Comparison of ENCODE assay signal across 21 cellular contexts in the genomic region with DNA sequence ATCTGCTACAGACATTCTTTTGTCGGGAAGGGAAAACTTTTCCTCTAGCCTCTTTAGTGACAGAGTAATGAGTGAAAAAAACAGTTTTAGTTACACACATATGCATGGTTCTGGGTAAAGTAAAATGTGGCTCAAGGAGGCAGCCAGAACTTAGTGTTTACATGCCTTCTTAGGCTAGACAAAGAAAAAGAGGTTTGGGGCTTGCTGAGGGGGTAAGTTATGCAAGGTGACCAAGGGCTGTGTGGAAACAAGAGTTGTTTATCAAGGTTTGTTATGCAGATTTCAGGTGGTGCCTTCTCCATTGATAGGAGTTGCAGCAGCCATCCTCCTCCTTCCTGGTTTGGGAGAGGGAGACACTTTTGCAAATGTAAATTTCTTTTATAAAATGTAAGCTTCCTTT.
"Had no signal": no experiment of that assay in that cellular context is flagged by ENCODE, and none has a peak within 500 bp of the region (broad histone marks: within the 10 kb centered on the region; RNA-seq: fewer than 3 reads in every experiment).

No MANE protein-coding gene starts in this region.

- H3K27ac Mint-ChIP-seq: activated CD8-positive, alpha-beta T cell treated with anti-CD3 and anti-CD28 coated beads, Interleukin-2, amount 10 ng/mL, durations not matched to agents 7 days and 5 days; activated naive CD8-positive, alpha-beta T cell treated with anti-CD3 and anti-CD28 coated beads, Interleukin-2, amount 50 U/mL, for 24 hours; activated T-helper 1 cell treated with anti-CD3 and anti-CD28 coated beads, Interleukin-12 subunit alpha, Interleukin-12 subunit beta, Interleukin-2, Interleukin-4 antibody, amounts not matched to agents 30 ng/mL and 10 ng/mL and 1 ng/mL, durations not matched to agents 14 hours and 24 hours and 36 hours; dendritic cell treated with granulocyte-macrophage colony-stimulating factor and Interleukin-4, amounts not matched to agents 40 ng/mL and 50 ng/mL, for 4 days; natural killer cell treated with Interleukin-12 subunit alpha and Interleukin-12 subunit beta and Interleukin-15 and Interleukin-18, amount 100 ng/mL, for 72 hours had no signal

- ATAC-seq: activated CD8-positive, alpha-beta T cell treated with anti-CD3 and anti-CD28 coated beads, Interleukin-2, amount 10 ng/mL, durations not matched to agents 7 days and 5 days; activated naive CD8-positive, alpha-beta T cell treated with anti-CD3 and anti-CD28 coated beads, Interleukin-2, amount 50 U/mL, for 24 hours; body of pancreas; foreskin keratinocyte; natural killer cell treated with Interleukin-12 subunit alpha and Interleukin-12 subunit beta and Interleukin-15 and Interleukin-18, amount 100 ng/mL, for 72 hours; pancreas; psoas muscle; stimulated activated naive CD8-positive, alpha-beta T cell treated with anti-CD3 and anti-CD28 coated beads, Interleukin-15, Interleukin-2, amounts not matched to agents 100 U/mL and 50 U/mL, for 24 hours had no signal

- H3K27me3 ChIP-seq: foreskin keratinocyte, right atrium auricular region, tibial artery had no signal

- H3K4me3 Mint-ChIP-seq: activated CD8-positive, alpha-beta T cell treated with anti-CD3 and anti-CD28 coated beads, Interleukin-2, amount 10 ng/mL, durations not matched to agents 7 days and 5 days; activated naive CD8-positive, alpha-beta T cell treated with anti-CD3 and anti-CD28 coated beads, Interleukin-2, amount 50 U/mL, for 24 hours; activated T-helper 1 cell treated with anti-CD3 and anti-CD28 coated beads, Interleukin-12 subunit alpha, Interleukin-12 subunit beta, Interleukin-2, Interleukin-4 antibody, amounts not matched to agents 30 ng/mL and 10 ng/mL and 1 ng/mL, durations not matched to agents 14 hours and 24 hours and 36 hours; dendritic cell treated with granulocyte-macrophage colony-stimulating factor and Interleukin-4, amounts not matched to agents 40 ng/mL and 50 ng/mL, for 4 days; natural killer cell treated with Interleukin-12 subunit alpha and Interleukin-12 subunit beta and Interleukin-15 and Interleukin-18, amount 100 ng/mL, for 72 hours had no signal

- H3K4me1 ChIP-seq: body of pancreas, left ventricle myocardium inferior, pancreas, psoas muscle, right atrium auricular region had no signal

- H3K36me3 Mint-ChIP-seq: natural killer cell treated with Interleukin-12 subunit alpha and Interleukin-12 subunit beta and Interleukin-15 and Interleukin-18, amount 100 ng/mL, for 72 hours had no signal

- H3K27me3 Mint-ChIP-seq: dendritic cell treated with granulocyte-macrophage colony-stimulating factor and Interleukin-4, amounts not matched to agents 40 ng/mL and 50 ng/mL, for 4 days had no signal

- DNase-seq: activated CD4-positive, alpha-beta T cell treated with anti-CD3 and anti-CD28 coated beads, Interleukin-2, amount 50 U/mL, for 1 hour; activated CD4-positive, CD25-positive, alpha-beta regulatory T cell treated with anti-CD3 and anti-CD28 coated beads, Interleukin-2, amount 50 U/mL, for 72 hours; activated CD8-positive, alpha-beta T cell treated with anti-CD3 and anti-CD28 coated beads, Interleukin-2, amount 10 ng/mL, durations not matched to agents 7 days and 5 days; activated gamma-delta T cell; activated naive CD4-positive, alpha-beta T cell treated with anti-CD3 and anti-CD28 coated beads, Interleukin-2, amount 50 U/mL, for 16 hours; activated naive CD8-positive, alpha-beta T cell treated with anti-CD3 and anti-CD28 coated beads, Interleukin-2, amount 50 U/mL, for 24 hours; body of pancreas; effector CD4-positive, alpha-beta T cell; foreskin keratinocyte; kidney glomerular epithelial cell; left ventricle myocardium inferior; midbrain; pancreas; psoas muscle; stimulated activated CD4-positive, alpha-beta T cell treated with anti-CD3 and anti-CD28 coated beads, Interleukin-4, amount 100 ng/mL, for 24 hours; stimulated activated naive CD8-positive, alpha-beta T cell treated with anti-CD3 and anti-CD28 coated beads, Interleukin-15, Interleukin-2, amounts not matched to agents 100 U/mL and 50 U/mL, for 24 hours; tibial artery had no signal

- H3K4me3 ChIP-seq: body of pancreas, left ventricle myocardium inferior, pancreas, psoas muscle, right atrium auricular region, tibial artery had no signal

- H3K27ac ChIP-seq: body of pancreas, foreskin keratinocyte, left ventricle myocardium inferior, pancreas, psoas muscle, right atrium auricular region, tibial artery had no signal

- H3K36me3 ChIP-seq: left ventricle myocardium inferior, pancreas, right atrium auricular region, tibial artery had no signal

- H3K9me3 Mint-ChIP-seq: activated naive CD8-positive, alpha-beta T cell treated with anti-CD3 and anti-CD28 coated beads, Interleukin-2, amount 50 U/mL, for 24 hours; activated T-helper 1 cell treated with anti-CD3 and anti-CD28 coated beads, Interleukin-12 subunit alpha, Interleukin-12 subunit beta, Interleukin-2, Interleukin-4 antibody, amounts not matched to agents 30 ng/mL and 10 ng/mL and 1 ng/mL, durations not matched to agents 14 hours and 24 hours and 36 hours; dendritic cell treated with granulocyte-macrophage colony-stimulating factor and Interleukin-4, amounts not matched to agents 40 ng/mL and 50 ng/mL, for 4 days; natural killer cell treated with Interleukin-12 subunit alpha and Interleukin-12 subunit beta and Interleukin-15 and Interleukin-18, amount 100 ng/mL, for 72 hours had no signal

- H3K4me1 Mint-ChIP-seq: activated naive CD8-positive, alpha-beta T cell treated with anti-CD3 and anti-CD28 coated beads, Interleukin-2, amount 50 U/mL, for 24 hours had no signal

- H3K9me3 ChIP-seq: body of pancreas, left ventricle myocardium inferior, pancreas, psoas muscle, right atrium auricular region, tibial artery had no signal
